20 cellular contexts compared by ENCODE assay signal in the genomic region with DNA sequence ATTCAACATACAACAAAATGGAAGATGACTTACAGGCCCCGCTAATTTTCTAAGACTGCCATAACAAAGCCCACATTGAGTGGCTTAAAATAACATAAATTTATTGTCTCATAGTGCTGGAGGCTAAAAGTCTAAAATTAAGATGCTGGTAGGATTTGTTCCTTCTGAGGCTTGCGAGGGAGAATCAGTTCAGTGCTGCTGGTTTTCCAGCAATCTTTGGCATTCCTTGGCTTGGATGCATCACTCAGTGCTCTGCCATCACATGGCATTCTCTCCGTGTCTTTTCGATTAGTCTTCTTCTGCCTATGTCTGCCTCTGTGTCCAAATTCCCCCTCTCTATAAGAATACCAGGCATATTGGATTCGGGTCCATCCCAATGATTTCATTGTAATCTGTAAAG.
DNase-seq lines count a peak whose midpoint lies in the region; ATAC-seq, FAIRE-seq and TF ChIP-seq lines count a peak whose summit lies in the region.
"Had no signal": no experiment of that assay in that cellular context is flagged by ENCODE, and none has a peak within 500 bp of the region (broad histone marks: within the 10 kb centered on the region; RNA-seq: fewer than 3 reads in every experiment).

No MANE protein-coding gene starts in this region.

- no peak for TF ChIP-seq POLR2A in breast epithelium (IDR thresholded peaks at IDR 0.05)

- no peak overlapping the region for H3K4me3 ChIP-seq in breast epithelium
- no peak overlapping the region for H3K4me3 ChIP-seq in epithelial cell of esophagus (ENCODE audit: low read length)
- H3K4me3 ChIP-seq in keratinocyte (ENCODE audit: control insufficient read depth in 2 of 3, extremely low read depth in 1 of 3, insufficient read depth in 2 of 3, low read depth in 1 of 3, low read length in 3 of 3): no peak overlapping the region
- no peak overlapping the region for H3K4me3 ChIP-seq in right cardiac atrium (ENCODE audit: low read length)
- H3K4me3 ChIP-seq: HAP-1 had no signal

- BruUV-seq in MCF 10A (replicated peaks; lab: Mats Ljungman, UMichigan): no TSS peak

- H3K27me3 Mint-ChIP-seq in MCF 10A (ENCODE audit: insufficient read depth, unreplicated experiment) (no peaks in the 10 kb centered on the region), type B pancreatic cell (no peaks in the 10 kb centered on the region), natural killer cell (ENCODE audit: low read depth in 2 of 2) (no peaks in the 10 kb centered on the region)
- H3K27me3 Mint-ChIP-seq in activated CD8-positive, alpha-beta T cell treated with anti-CD3 and anti-CD28 coated beads for 36 hours: no peaks in the 10 kb centered on the region
- H3K27me3 Mint-ChIP-seq: CD4-positive, CD25-positive, alpha-beta regulatory T cell; CD8-positive, alpha-beta memory T cell had no signal

- FAIRE-seq in keratinocyte (lab: Jason Lieb, UNC): no peak
- FAIRE-seq: D721Med, G401.6, GM12891, GM19239, H1 had no signal

- H3K27me3 ChIP-seq in breast epithelium: no peaks in the 10 kb centered on the region
- H3K27me3 ChIP-seq in keratinocyte (ENCODE audit: control insufficient read depth, extremely low read depth, insufficient read depth, low read length): no peaks in the 10 kb centered on the region
- no peaks in the 10 kb centered on the region for H3K27me3 ChIP-seq in right cardiac atrium (ENCODE audit: control insufficient read depth, insufficient read depth)
- H3K27me3 ChIP-seq: BE2C had no signal

- no peaks in the 10 kb centered on the region for H3K79me2 ChIP-seq in keratinocyte (ENCODE audit: control insufficient read depth, insufficient read depth, low read length)

- H4K20me1 ChIP-seq in keratinocyte (ENCODE audit: control insufficient read depth, extremely low read depth, insufficient read depth, low read length): no peaks in the 10 kb centered on the region

- peak overlapping the region; percentile 88 for H3K27ac Mint-ChIP-seq in MCF 10A (ENCODE audit: low read depth, unreplicated experiment)
- peak overlapping the region; percentile 17 for H3K27ac Mint-ChIP-seq in type B pancreatic cell
- no peak overlapping the region for H3K27ac Mint-ChIP-seq in activated CD8-positive, alpha-beta T cell treated with anti-CD3 and anti-CD28 coated beads for 36 hours
- no peak overlapping the region for H3K27ac Mint-ChIP-seq in natural killer cell
- H3K27ac Mint-ChIP-seq: CD4-positive, CD25-positive, alpha-beta regulatory T cell; CD8-positive, alpha-beta memory T cell had no signal

- H3K9me1 ChIP-seq in keratinocyte (ENCODE audit: control insufficient read depth, extremely low read depth, insufficient read depth, low read length): no peaks in the 10 kb centered on the region

- TF ChIP-seq CTCF in MCF 10A (IDR thresholded peaks at IDR 0.05; ENCODE audit: unreplicated experiment): no peak
- no peak for TF ChIP-seq CTCF in breast epithelium (IDR thresholded peaks at IDR 0.05)
- TF ChIP-seq CTCF in epithelial cell of esophagus (IDR thresholded peaks at IDR 0.05; ENCODE audit: insufficient read depth, low read depth, low read length, missing control alignments): no peak
- no peak for TF ChIP-seq CTCF in keratinocyte (optimal IDR thresholded peaks at IDR 0.05 in 1 of 3, IDR thresholded peaks at IDR 0.05 in 1 of 3, conservative IDR thresholded peaks at IDR 0.05 in 1 of 3; ENCODE audit: extremely low read depth in 1 of 3, insufficient read depth in 2 of 3, low read length in 3 of 3)
- TF ChIP-seq CTCF in type B pancreatic cell (conservative IDR thresholded peaks at IDR 0.05): no peak
- TF ChIP-seq CTCF in activated CD8-positive, alpha-beta T cell treated with anti-CD3 and anti-CD28 coated beads for 36 hours (IDR thresholded peaks at IDR 0.05): no peak
- TF ChIP-seq CTCF in natural killer cell (IDR thresholded peaks at IDR 0.05): no peak

- H3K4me2 ChIP-seq in keratinocyte (ENCODE audit: control insufficient read depth, extremely low read depth, insufficient read depth, low read depth, low read length): peak overlapping the region; percentile 41

- no peaks in the 10 kb centered on the region for H3K9me3 ChIP-seq in breast epithelium
- H3K9me3 ChIP-seq in keratinocyte (ENCODE audit: control insufficient read depth, low read depth, low read length): no peaks in the 10 kb centered on the region
- no peaks in the 10 kb centered on the region for H3K9me3 ChIP-seq in right cardiac atrium (ENCODE audit: control insufficient read depth, low read length)
- H3K9me3 ChIP-seq: BE2C, HAP-1 had no signal

- WGBS in right cardiac atrium: 88% methylated on average over 5 of the region's 5 CpGs

- H3K4me3 Mint-ChIP-seq in MCF 10A (ENCODE audit: unreplicated experiment) (no peak overlapping the region), type B pancreatic cell (no peak overlapping the region), natural killer cell (no peak overlapping the region)
- H3K4me3 Mint-ChIP-seq in activated CD8-positive, alpha-beta T cell treated with anti-CD3 and anti-CD28 coated beads for 36 hours: no peak overlapping the region
- H3K4me3 Mint-ChIP-seq: CD4-positive, CD25-positive, alpha-beta regulatory T cell; CD8-positive, alpha-beta memory T cell had no signal

- H3K9me3 Mint-ChIP-seq in MCF 10A (ENCODE audit: unreplicated experiment): no peaks in the 10 kb centered on the region
- H3K9me3 Mint-ChIP-seq in type B pancreatic cell: no peaks in the 10 kb centered on the region
- H3K9me3 Mint-ChIP-seq in activated CD8-positive, alpha-beta T cell treated with anti-CD3 and anti-CD28 coated beads for 36 hours: no peaks in the 10 kb centered on the region
- peaks cover 8 to 23% of the 10 kb centered on the region in 2 donors for H3K9me3 Mint-ChIP-seq in natural killer cell

- DNase-seq in MCF 10A (ENCODE audit: unreplicated experiment): no peak
- DNase-seq in breast epithelium (ENCODE audit: low spot score in 2 of 2): no peak
- peak; percentile 2 for DNase-seq in epithelial cell of esophagus (ENCODE audit: low read depth)
- no peak for DNase-seq in keratinocyte (ENCODE audit: low read depth, low spot score)
- no peak for DNase-seq in type B pancreatic cell (ENCODE audit: extremely low spot score, unreplicated experiment)
- DNase-seq in activated CD8-positive, alpha-beta T cell treated with anti-CD3 and anti-CD28 coated beads for 36 hours: no peak
- no peak for DNase-seq in right cardiac atrium
- no peak for DNase-seq in natural killer cell
- DNase-seq: ACHN; BE2C; C1 segment of cervical spinal cord; CD4-positive, CD25-positive, alpha-beta regulatory T cell; CD8-positive, alpha-beta memory T cell; COR-L47 had no signal

- POLR2A ChIA-PET in MCF 10A (lab: Yijun Ruan, JAX): no interaction called here
- POLR2A ChIA-PET in activated CD8-positive, alpha-beta T cell treated with anti-CD3 and anti-CD28 coated beads for 36 hours (lab: Charles Lee): no interaction called here

- no peaks in the 10 kb centered on the region for H3K36me3 ChIP-seq in breast epithelium
- no peaks in the 10 kb centered on the region for H3K36me3 ChIP-seq in keratinocyte (ENCODE audit: control insufficient read depth in 2 of 2, extremely low read depth in 1 of 2, insufficient read depth in 2 of 2, low read length in 2 of 2)
- H3K36me3 ChIP-seq: BE2C, HAP-1 had no signal

- H3K4me1 ChIP-seq in breast epithelium (no peaks in the 10 kb centered on the region), keratinocyte (ENCODE audit: control insufficient read depth, extremely low read depth, insufficient read depth, low read length) (peaks cover 6% of the 10 kb centered on the region), right cardiac atrium (ENCODE audit: control insufficient read depth, insufficient read depth, low read length) (no peaks in the 10 kb centered on the region)
- H3K4me1 ChIP-seq: BE2C, HAP-1 had no signal

- intact Hi-C loops in MCF 10A (cut with micrococcal nuclease): no loop called here
- intact Hi-C loops in breast epithelium (cut with DNase I; ENCODE audit: low total_unique reads): no loop called here
- intact Hi-C loops in activated CD8-positive, alpha-beta T cell treated with anti-CD3 and anti-CD28 coated beads for 36 hours (cut with micrococcal nuclease): no loop called here
- intact Hi-C loops in right cardiac atrium (cut with DNase I): no loop called here
- intact Hi-C loops in natural killer cell (cut with micrococcal nuclease): no loop called here

- dilution Hi-C loops in keratinocyte (cut with MboI; ENCODE audit: extremely low pct_ligation_motif_present, low sequenced_read_pairs): no loop called here

- peak overlapping the region; percentile 61 for H2AFZ ChIP-seq in keratinocyte (ENCODE audit: control insufficient read depth, low read length)

- ATAC-seq in activated CD8-positive, alpha-beta T cell treated with anti-CD3 and anti-CD28 coated beads for 36 hours: no peak
- ATAC-seq in right cardiac atrium (no peak), natural killer cell (no peak)

- no peaks in the 10 kb centered on the region for H3K36me3 Mint-ChIP-seq in MCF 10A (ENCODE audit: insufficient read depth, unreplicated experiment)
- peaks cover 6% of the 10 kb centered on the region for H3K36me3 Mint-ChIP-seq in type B pancreatic cell
- H3K36me3 Mint-ChIP-seq in activated CD8-positive, alpha-beta T cell treated with anti-CD3 and anti-CD28 coated beads for 36 hours (ENCODE audit: low read depth): no peaks in the 10 kb centered on the region
- no peaks in the 10 kb centered on the region for H3K36me3 Mint-ChIP-seq in natural killer cell
- H3K36me3 Mint-ChIP-seq: CD4-positive, CD25-positive, alpha-beta regulatory T cell; CD8-positive, alpha-beta memory T cell had no signal

- H3K9ac ChIP-seq in keratinocyte (ENCODE audit: control insufficient read depth, extremely low read depth, insufficient read depth, low read length): no peak overlapping the region

- CTCF ChIA-PET in MCF 10A (lab: Yijun Ruan, JAX): interaction anchor here (0.7 kb wide), 1 partner anchor 308 kb away, joined by 3 read pairs; no protein-coding TSS in a partner anchor
- CTCF ChIA-PET in activated CD8-positive, alpha-beta T cell treated with anti-CD3 and anti-CD28 coated beads for 36 hours (lab: Charles Lee): no interaction called here

- H3K27ac ChIP-seq in breast epithelium (no peak overlapping the region), keratinocyte (ENCODE audit: control insufficient read depth, insufficient read depth, low read length) (no peak overlapping the region), right cardiac atrium (ENCODE audit: low read length) (no peak overlapping the region)

- H3K4me1 Mint-ChIP-seq in MCF 10A (ENCODE audit: insufficient read depth, unreplicated experiment) (peaks cover 10% of the 10 kb centered on the region), type B pancreatic cell (ENCODE audit: unreplicated experiment) (no peaks in the 10 kb centered on the region), natural killer cell (no peaks in the 10 kb centered on the region)
- H3K4me1 Mint-ChIP-seq in activated CD8-positive, alpha-beta T cell treated with anti-CD3 and anti-CD28 coated beads for 36 hours (ENCODE audit: low read depth): no peaks in the 10 kb centered on the region
- H3K4me1 Mint-ChIP-seq: CD4-positive, CD25-positive, alpha-beta regulatory T cell; CD8-positive, alpha-beta memory T cell had no signal

Comparison
In these comparisons a context has a peak if more than half of its experiments do, and no peak if none do; other contexts are left out.
1. H3K27ac Mint-ChIP-seq: peak in MCF 10A (single experiment) and type B pancreatic cell (single experiment); none in activated CD8-positive, alpha-beta T cell treated with anti-CD3 and anti-CD28 coated beads for 36 hours (single experiment) and natural killer cell (0 of 2).